ENCODE assay signal across 19 cellular contexts in genomic region chr9:137703842-137704508, GRCh38.
A peak's percentile ranks its signal among the peaks of the same experiment; 100 is the strongest.
DNase-seq lines count a peak whose midpoint lies in the region; ATAC-seq and TF ChIP-seq lines count a peak whose summit lies in the region.
"Had no signal": no experiment of that assay in that cellular context is flagged by ENCODE, and none has a peak within 500 bp of the region (broad histone marks: within the 10 kb centered on the region; RNA-seq: fewer than 3 reads in every experiment).

No MANE protein-coding gene starts in this region.

- peak; percentile 54 for DNase-seq in AG08396 (ENCODE audit: low spot score)
- peak; percentile 39 for DNase-seq in GM23248
- no peak for DNase-seq in central memory CD8-positive, alpha-beta T cell (ENCODE audit: low spot score in 2 of 2)
- no peak for DNase-seq in nephron progenitor cell
- DNase-seq in occipital lobe (lab: John Stamatoyannopoulos, UW), result no peak
- no peak for DNase-seq in NCI-H2107 treated with DMSO at 0.1 percent for 48 hours (lab: John Stamatoyannopoulos, UW; ENCODE audit: unreplicated experiment)
- DNase-seq in DMS153 treated with DMSO at 0.1 percent for 48 hours (lab: John Stamatoyannopoulos, UW; ENCODE audit: unreplicated experiment), result no peak
- DNase-seq: activated CD4-positive, CD25-positive, alpha-beta regulatory T cell treated with anti-CD3 and anti-CD28 coated beads, Interleukin-2, amount 50 U/mL, for 72 hours; activated naive CD4-positive, alpha-beta T cell treated with anti-CD3 and anti-CD28 coated beads for 36 hours; heart right ventricle; islet precursor cell; NCI-H187; nucleus accumbens; Right ventricle myocardium superior; sigmoid colon had no signal

- no peak overlapping the region for H2AFZ ChIP-seq in GM23248

- no peak for ATAC-seq in central memory CD8-positive, alpha-beta T cell (replicated peaks; ENCODE audit: extremely low read depth, poor library complexity, severe bottlenecking)
- ATAC-seq in GM18498 (IDR thresholded peaks at IDR 0.05; ENCODE audit: unreplicated experiment), result no peak
- ATAC-seq: esophagus mucosa, HepG2 had no signal

- H3K36me3 ChIP-seq in GM23248 (ENCODE audit: low read depth), result no peaks in the 10 kb centered on the region
- H3K36me3 ChIP-seq: sigmoid colon, vagina had no signal

- no peak overlapping the region for H3K9ac ChIP-seq in GM23248

- no peaks in the 10 kb centered on the region for H3K9me2 ChIP-seq in GM23248 (ENCODE audit: insufficient read depth)

- peaks cover 97% of the 10 kb centered on the region for H3K79me2 ChIP-seq in GM23248 (ENCODE audit: insufficient read depth)

- H3F3A ChIP-seq in GM23248 (ENCODE audit: insufficient read depth), result 0 out of 2 replicates have a peak, but pooled peaks cover 3% of the 10 kb centered on the region

- H3K27ac Mint-ChIP-seq in central memory CD8-positive, alpha-beta T cell (ENCODE audit: low read depth), result peak overlapping the region; percentile 76
- peak overlapping the region; percentile 95 for H3K27ac Mint-ChIP-seq in nephron progenitor cell
- H3K27ac Mint-ChIP-seq: activated naive CD4-positive, alpha-beta T cell treated with anti-CD3 and anti-CD28 coated beads for 36 hours had no signal

- TF ChIP-seq CTCF in nephron progenitor cell (IDR thresholded peaks at IDR 0.05), result no peak

- no peaks in the 10 kb centered on the region for H3K9me3 ChIP-seq in GM23248 (ENCODE audit: low read depth)
- H3K9me3 ChIP-seq: vagina had no signal

- H3K4me1 Mint-ChIP-seq in central memory CD8-positive, alpha-beta T cell, result peaks cover 48% of the 10 kb centered on the region
- peaks cover 25% of the 10 kb centered on the region for H3K4me1 Mint-ChIP-seq in nephron progenitor cell

- in situ Hi-C loops in GM23248 (cut with MboI), result no loop called here

- H3K9me3 Mint-ChIP-seq in central memory CD8-positive, alpha-beta T cell, result peaks cover 11% of the 10 kb centered on the region
- peaks cover 48% of the 10 kb centered on the region for H3K9me3 Mint-ChIP-seq in nephron progenitor cell

- H3K4me3 Mint-ChIP-seq in central memory CD8-positive, alpha-beta T cell, result no peak overlapping the region
- no peak overlapping the region for H3K4me3 Mint-ChIP-seq in nephron progenitor cell
- H3K4me3 Mint-ChIP-seq: activated naive CD4-positive, alpha-beta T cell treated with anti-CD3 and anti-CD28 coated beads for 36 hours had no signal

- WGBS in GM23248 (ENCODE audit: low coverage in 1 of 2, low lambda C conversion rate in 2 of 2, missing lambda C conversion rate in 2 of 2), 2 experiments, result 78% methylated on average over 6 of the region's 6 CpGs

- no peaks in the 10 kb centered on the region for H3K27me3 ChIP-seq in GM23248 (replicated peaks; ENCODE audit: insufficient read depth)
- H3K27me3 ChIP-seq: heart right ventricle, sigmoid colon, vagina had no signal

- no peak overlapping the region for H3K27ac ChIP-seq in GM23248
- H3K27ac ChIP-seq: heart right ventricle, sigmoid colon, vagina had no signal

- H3K4me2 ChIP-seq in GM23248 (ENCODE audit: unreplicated experiment), result no peak overlapping the region

- H4K20me1 ChIP-seq in GM23248 (ENCODE audit: insufficient read depth), result peaks cover 3% of the 10 kb centered on the region

- peaks cover 2% of the 10 kb centered on the region for H3K36me3 Mint-ChIP-seq in central memory CD8-positive, alpha-beta T cell (ENCODE audit: insufficient read depth)
- peaks cover 50% of the 10 kb centered on the region for H3K36me3 Mint-ChIP-seq in nephron progenitor cell (ENCODE audit: low read depth)

- H3K27me3 Mint-ChIP-seq in central memory CD8-positive, alpha-beta T cell, result no peaks in the 10 kb centered on the region
- no peaks in the 10 kb centered on the region for H3K27me3 Mint-ChIP-seq in nephron progenitor cell (ENCODE audit: low read depth, poor library complexity)

- no peak overlapping the region for H3K4me3 ChIP-seq in GM23248
- H3K4me3 ChIP-seq: heart right ventricle, sigmoid colon, vagina had no signal

- H3K4me1 ChIP-seq in GM23248 (ENCODE audit: insufficient read depth), result no peaks in the 10 kb centered on the region

Comparison
In these comparisons a context has a peak if more than half of its experiments do, and no peak if none do; other contexts are left out.
1. DNase-seq: peak in AG08396 (single experiment) and GM23248 (single experiment); none in central memory CD8-positive, alpha-beta T cell (0 of 2), nephron progenitor cell (single experiment), occipital lobe (single experiment), NCI-H2107 treated with DMSO at 0.1 percent for 48 hours (single experiment) and DMS153 treated with DMSO at 0.1 percent for 48 hours (single experiment).